1 cellular context compared by ENCODE assay signal in genomic region chr9:37963936-37964739, GRCh38.
TF ChIP-seq lines count a peak whose summit lies in the region.

No MANE protein-coding gene starts in this region.

TF ChIP-seq in SK-N-SH treated with all-trans-retinoic acid at 6 μM for 48 hours, 23 proteins besides CTCF, POLR2A, EP300 and RAD21 (continued from another document):
- TF ChIP-seq ZNF70 (CRISPR knock-in tag; IDR thresholded peaks at IDR 0.05) (no peak), ZNF565 (CRISPR knock-in tag; conservative IDR thresholded peaks at IDR 0.05; ENCODE audit: low read depth) (no peak)
- TF ChIP-seq, protein P1, sequence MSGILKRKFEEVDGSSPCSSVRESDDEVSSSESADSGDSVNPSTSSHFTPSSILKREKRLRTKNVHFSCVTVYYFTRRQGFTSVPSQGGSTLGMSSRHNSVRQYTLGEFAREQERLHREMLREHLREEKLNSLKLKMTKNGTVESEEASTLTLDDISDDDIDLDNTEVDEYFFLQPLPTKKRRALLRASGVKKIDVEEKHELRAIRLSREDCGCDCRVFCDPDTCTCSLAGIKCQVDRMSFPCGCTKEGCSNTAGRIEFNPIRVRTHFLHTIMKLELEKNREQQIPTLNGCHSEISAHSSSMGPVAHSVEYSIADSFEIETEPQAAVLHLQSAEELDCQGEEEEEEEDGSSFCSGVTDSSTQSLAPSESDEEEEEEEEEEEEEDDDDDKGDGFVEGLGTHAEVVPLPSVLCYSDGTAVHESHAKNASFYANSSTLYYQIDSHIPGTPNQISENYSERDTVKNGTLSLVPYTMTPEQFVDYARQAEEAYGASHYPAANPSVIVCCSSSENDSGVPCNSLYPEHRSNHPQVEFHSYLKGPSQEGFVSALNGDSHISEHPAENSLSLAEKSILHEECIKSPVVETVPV (CRISPR knock-in tag; IDR thresholded peaks at IDR 0.05) = no peak
